1 cellular context compared by ENCODE assay signal in genomic region chr12:132887513-132888341, GRCh38.
TF ChIP-seq lines count a peak whose summit lies in the region.

A gene with protein sequence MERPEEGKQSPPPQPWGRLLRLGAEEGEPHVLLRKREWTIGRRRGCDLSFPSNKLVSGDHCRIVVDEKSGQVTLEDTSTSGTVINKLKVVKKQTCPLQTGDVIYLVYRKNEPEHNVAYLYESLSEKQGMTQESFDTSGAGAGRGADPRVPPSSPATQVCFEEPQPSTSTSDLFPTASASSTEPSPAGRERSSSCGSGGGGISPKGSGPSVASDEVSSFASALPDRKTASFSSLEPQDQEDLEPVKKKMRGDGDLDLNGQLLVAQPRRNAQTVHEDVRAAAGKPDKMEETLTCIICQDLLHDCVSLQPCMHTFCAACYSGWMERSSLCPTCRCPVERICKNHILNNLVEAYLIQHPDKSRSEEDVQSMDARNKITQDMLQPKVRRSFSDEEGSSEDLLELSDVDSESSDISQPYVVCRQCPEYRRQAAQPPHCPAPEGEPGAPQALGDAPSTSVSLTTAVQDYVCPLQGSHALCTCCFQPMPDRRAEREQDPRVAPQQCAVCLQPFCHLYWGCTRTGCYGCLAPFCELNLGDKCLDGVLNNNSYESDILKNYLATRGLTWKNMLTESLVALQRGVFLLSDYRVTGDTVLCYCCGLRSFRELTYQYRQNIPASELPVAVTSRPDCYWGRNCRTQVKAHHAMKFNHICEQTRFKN (minus strand): TSS chr12:132887605. CDS start chr12:132887328, 277 bp downstream.

TF ChIP-seq in HEK293, 187 proteins besides CTCF, POLR2A, EP300 and RAD21 (continued from another document):
- peak; percentile 46; the same call in 1 of the 2 replicates for TF ChIP-seq ZNF561 (tag by site-specific recombination; IDR thresholded peaks at IDR 0.05; ENCODE audit: borderline replicate concordance)
- no peak for TF ChIP-seq ZNF146 (tag by site-specific recombination; IDR thresholded peaks at IDR 0.05)
- TF ChIP-seq, protein P1, sequence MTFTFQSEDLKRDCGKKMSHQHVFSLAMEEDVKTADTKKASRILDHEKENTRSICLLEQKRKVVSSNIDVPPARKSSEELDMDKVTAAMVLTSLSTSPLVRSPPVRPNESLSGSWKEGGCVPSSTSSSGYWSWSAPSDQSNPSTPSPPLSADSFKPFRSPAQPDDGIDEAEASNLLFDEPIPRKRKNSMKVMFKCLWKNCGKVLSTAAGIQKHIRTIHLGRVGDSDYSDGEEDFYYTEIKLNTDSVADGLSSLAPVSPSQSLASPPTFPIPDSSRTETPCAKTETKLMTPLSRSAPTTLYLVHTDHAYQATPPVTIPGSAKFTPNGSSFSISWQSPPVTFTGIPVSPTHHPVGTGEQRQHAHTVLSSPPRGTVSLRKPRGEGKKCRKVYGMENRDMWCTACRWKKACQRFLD (tag by site-specific recombination; IDR thresholded peaks at IDR 0.05), result no peak
- TF ChIP-seq ZNF214 (tag by site-specific recombination; IDR thresholded peaks at IDR 0.05; ENCODE audit: borderline replicate concordance), result no peak
- no peak for TF ChIP-seq ZNF202 (tag by site-specific recombination; IDR thresholded peaks at IDR 0.05; ENCODE audit: borderline replicate concordance)
- no peak for TF ChIP-seq ZNF571 (tag by site-specific recombination; IDR thresholded peaks at IDR 0.05)
- peak; percentile 29 for TF ChIP-seq ZBTB20 (tag by site-specific recombination; IDR thresholded peaks at IDR 0.05)
- no peak for TF ChIP-seq PRDM1 (tag by site-specific recombination; IDR thresholded peaks at IDR 0.05)
- peak; percentile 97 for TF ChIP-seq YY1 (tag by site-specific recombination; IDR thresholded peaks at IDR 0.05)
- peak; percentile 76 for TF ChIP-seq YY2 (tag by site-specific recombination; IDR thresholded peaks at IDR 0.05)
- TF ChIP-seq, protein P2, sequence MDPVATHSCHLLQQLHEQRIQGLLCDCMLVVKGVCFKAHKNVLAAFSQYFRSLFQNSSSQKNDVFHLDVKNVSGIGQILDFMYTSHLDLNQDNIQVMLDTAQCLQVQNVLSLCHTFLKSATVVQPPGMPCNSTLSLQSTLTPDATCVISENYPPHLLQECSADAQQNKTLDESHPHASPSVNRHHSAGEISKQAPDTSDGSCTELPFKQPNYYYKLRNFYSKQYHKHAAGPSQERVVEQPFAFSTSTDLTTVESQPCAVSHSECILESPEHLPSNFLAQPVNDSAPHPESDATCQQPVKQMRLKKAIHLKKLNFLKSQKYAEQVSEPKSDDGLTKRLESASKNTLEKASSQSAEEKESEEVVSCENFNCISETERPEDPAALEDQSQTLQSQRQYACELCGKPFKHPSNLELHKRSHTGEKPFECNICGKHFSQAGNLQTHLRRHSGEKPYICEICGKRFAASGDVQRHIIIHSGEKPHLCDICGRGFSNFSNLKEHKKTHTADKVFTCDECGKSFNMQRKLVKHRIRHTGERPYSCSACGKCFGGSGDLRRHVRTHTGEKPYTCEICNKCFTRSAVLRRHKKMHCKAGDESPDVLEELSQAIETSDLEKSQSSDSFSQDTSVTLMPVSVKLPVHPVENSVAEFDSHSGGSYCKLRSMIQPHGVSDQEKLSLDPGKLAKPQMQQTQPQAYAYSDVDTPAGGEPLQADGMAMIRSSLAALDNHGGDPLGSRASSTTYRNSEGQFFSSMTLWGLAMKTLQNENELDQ (tag by site-specific recombination; IDR thresholded peaks at IDR 0.05; ENCODE audit: low read depth), result no peak
- TF ChIP-seq SP3 (tag by site-specific recombination; IDR thresholded peaks at IDR 0.05), result peak; percentile 73
- TF ChIP-seq EGR2 (tag by site-specific recombination; IDR thresholded peaks at IDR 0.05; ENCODE audit: low read depth), result no peak
